29 cellular contexts compared by ENCODE assay signal in genomic region chr3:184741259-184741556, GRCh38. TPM values are rescaled to one million over a fixed set of nuclear protein-coding genes. Genes with fewer than 3 reads are reported as not detected.
DNase-seq lines count a peak whose midpoint lies in the region; ATAC-seq and TF ChIP-seq lines count a peak whose summit lies in the region.
"Had no signal": no experiment of that assay in that cellular context is flagged by ENCODE, and none has a peak within 500 bp of the region (broad histone marks: within the 10 kb centered on the region; RNA-seq: fewer than 3 reads in every experiment).

No MANE protein-coding gene starts in this region.

- peak overlapping the region; percentile 32 for H3K27ac Mint-ChIP-seq in nephron progenitor cell
- H3K27ac Mint-ChIP-seq: activated B cell treated with CpG ODN at 0.5 μM for 24 hours; activated naive CD8-positive, alpha-beta T cell; activated T-helper 2 cell treated with anti-CD3 and anti-CD28 coated beads, Interferon-gamma antibody, Interleukin-2, Interleukin-4, amounts not matched to agents 10 μg/mL and 5 μg/mL and 100 μg/mL, durations not matched to agents 14 hours and 24 hours and 36 hours; CD8-positive, alpha-beta memory T cell; natural killer cell had no signal

- ATAC-seq in Right ventricle myocardium inferior (no peak), aorta (ENCODE audit: low FRiP score) (no peak)
- ATAC-seq: effector memory CD8-positive, alpha-beta T cell; natural killer cell had no signal

- H3K4me1 Mint-ChIP-seq in nephron progenitor cell = peaks cover 78% of the 10 kb centered on the region
- H3K4me1 Mint-ChIP-seq: activated B cell treated with CpG ODN at 0.5 μM for 24 hours; CD8-positive, alpha-beta memory T cell; natural killer cell had no signal

- H3K4me3 ChIP-seq in cardiac muscle cell = no peak overlapping the region
- H3K4me3 ChIP-seq in aorta (ENCODE audit: low read length in 2 of 2) = no peak overlapping the region
- H3K4me3 ChIP-seq: transverse colon had no signal

- H3K27ac ChIP-seq in cardiac muscle cell (peak overlapping the region; percentile 10), aorta (ENCODE audit: low read depth in 1 of 2, low read length in 2 of 2) (no peak overlapping the region)
- H3K27ac ChIP-seq: KMS-11, parathyroid adenoma, transverse colon had no signal

- TF ChIP-seq CTCF in cardiac muscle cell (IDR thresholded peaks at IDR 0.05; ENCODE audit: low read depth, low read length) (no peak), nephron progenitor cell (IDR thresholded peaks at IDR 0.05) (no peak)

- H3K4me1 ChIP-seq in cardiac muscle cell (ENCODE audit: low read depth) = peaks cover 27% of the 10 kb centered on the region
- no peaks in the 10 kb centered on the region for H3K4me1 ChIP-seq in aorta (ENCODE audit: control insufficient read depth in 1 of 2, insufficient read depth in 2 of 2, low read length in 2 of 2)
- H3K4me1 ChIP-seq: parathyroid adenoma, transverse colon had no signal

- H3K36me3 ChIP-seq in cardiac muscle cell = no peaks in the 10 kb centered on the region
- H3K36me3 ChIP-seq in aorta (ENCODE audit: control insufficient read depth in 1 of 2, insufficient read depth in 2 of 2, low read length in 1 of 2) = no peaks in the 10 kb centered on the region
- H3K36me3 ChIP-seq: transverse colon had no signal

- H3K9me3 ChIP-seq in cardiac muscle cell (ENCODE audit: low read depth) (no peaks in the 10 kb centered on the region), aorta (ENCODE audit: control insufficient read depth, low read length) (no peaks in the 10 kb centered on the region)
- H3K9me3 ChIP-seq: transverse colon had no signal

- H3K36me3 Mint-ChIP-seq in nephron progenitor cell (ENCODE audit: low read depth) = no peaks in the 10 kb centered on the region
- H3K36me3 Mint-ChIP-seq: activated naive CD8-positive, alpha-beta T cell; CD8-positive, alpha-beta memory T cell; natural killer cell had no signal

- 91 to 93% methylated on average over 8 of the region's 8 CpGs for WGBS in aorta, 2 donors

- intact Hi-C loops in Right ventricle myocardium inferior (cut with DNase I) = no loop called here
- intact Hi-C loops in aorta (cut with DNase I) = no loop called here

- no peaks in the 10 kb centered on the region for H3K9me3 Mint-ChIP-seq in nephron progenitor cell
- H3K9me3 Mint-ChIP-seq: activated B cell treated with CpG ODN at 0.5 μM for 24 hours; activated T-helper 2 cell treated with anti-CD3 and anti-CD28 coated beads, Interferon-gamma antibody, Interleukin-2, Interleukin-4, amounts not matched to agents 10 μg/mL and 5 μg/mL and 100 μg/mL, durations not matched to agents 14 hours and 24 hours and 36 hours; CD8-positive, alpha-beta memory T cell; effector memory CD8-positive, alpha-beta T cell; natural killer cell had no signal

- DNase-seq in cardiac muscle cell (ENCODE audit: low read depth in 1 of 2, low spot score in 1 of 2) = no peak
- no peak for DNase-seq in Right ventricle myocardium inferior (ENCODE audit: missing footprints)
- peak; percentile 34 for DNase-seq in ecto neural progenitor cell (ENCODE audit: low spot score)
- DNase-seq in nephron progenitor cell = no peak
- DNase-seq in ureter (ENCODE audit: low spot score) = peak; percentile 57
- no peak for DNase-seq in epidermal melanocyte (ENCODE audit: insufficient read length, low spot score)
- no peak for DNase-seq in mucosa of gallbladder (ENCODE audit: low spot score)
- DNase-seq in aorta = no peak
- DNase-seq: activated B cell treated with CpG ODN at 0.5 μM for 24 hours; activated CD8-positive, alpha-beta memory T cell treated with anti-CD3 and anti-CD28 coated beads, Interleukin-2, amount 50 U/mL, for 48 hours; AML-193; DMS153; effector memory CD8-positive, alpha-beta T cell; GDM1; H7; mesendoderm; natural killer cell; NCI-H1092; NCI-H2081; NCI-H510A treated with DMSO at 0.1 percent for 48 hours; RPMI8226; stimulated activated naive CD4-positive, alpha-beta T cell; T-helper 9 cell; transverse colon had no signal

- H3K27me3 Mint-ChIP-seq in nephron progenitor cell (ENCODE audit: low read depth, poor library complexity) = peaks cover 12% of the 10 kb centered on the region
- H3K27me3 Mint-ChIP-seq: activated B cell treated with CpG ODN at 0.5 μM for 24 hours had no signal

- H3K27me3 ChIP-seq in cardiac muscle cell = no peaks in the 10 kb centered on the region
- H3K27me3 ChIP-seq in aorta (ENCODE audit: control insufficient read depth in 1 of 2, insufficient read depth in 2 of 2, low read length in 1 of 2) = peaks cover 0 to 2% of the 10 kb centered on the region in 2 donors
- H3K27me3 ChIP-seq: transverse colon had no signal

- H3K4me3 Mint-ChIP-seq in nephron progenitor cell = no peak overlapping the region
- H3K4me3 Mint-ChIP-seq: activated B cell treated with CpG ODN at 0.5 μM for 24 hours; activated naive CD8-positive, alpha-beta T cell; CD8-positive, alpha-beta memory T cell; effector memory CD8-positive, alpha-beta T cell; natural killer cell had no signal

RNA-seq across cellular contexts. Expression of gene MAGEF1, which starts 29.3 kb away (rescaled TPM):
- 200 and 255 TPM in 2 replicates for total RNA-seq in cardiac muscle cell
- polyA plus RNA-seq in cardiac muscle cell = 236 and 249 TPM in 2 replicates
- total RNA-seq in Right ventricle myocardium inferior = 31.3 TPM
- 30.4 TPM for total RNA-seq in ureter
- total RNA-seq in mucosa of gallbladder = 43.3 TPM
- 10 to 100 TPM; 22.9 to 23.4 TPM for total RNA-seq in aorta
- polyA plus RNA-seq in aorta = 10 to 100 TPM; 17.9 to 34.2 TPM

Comparison
In these comparisons a context has a peak if more than half of its experiments do, and no peak if none do; other contexts are left out.
1. DNase-seq: peak in ecto neural progenitor cell (single experiment) and ureter (single experiment); none in cardiac muscle cell (0 of 2), Right ventricle myocardium inferior (single experiment), nephron progenitor cell (single experiment), epidermal melanocyte (single experiment), mucosa of gallbladder (single experiment) and aorta (0 of 2).